12 cellular contexts compared by ENCODE assay signal in genomic region chr10:110396284-110396651, GRCh38.
A peak's percentile ranks its signal among the peaks of the same experiment; 100 is the strongest.
DNase-seq lines count a peak whose midpoint lies in the region; ATAC-seq and TF ChIP-seq lines count a peak whose summit lies in the region.
"Had no signal": no experiment of that assay in that cellular context is flagged by ENCODE, and none has a peak within 500 bp of the region (broad histone marks: within the 10 kb centered on the region; RNA-seq: fewer than 3 reads in every experiment).

No MANE protein-coding gene starts in this region.

- no peak overlapping the region for H3K4ac ChIP-seq in neuronal stem cell (ENCODE audit: low read length)

- DNase-seq in body of pancreas (no peak), neuronal stem cell (ENCODE audit: low spot score) (no peak), middle frontal gyrus (ENCODE audit: extremely low spot score, low spot score) (no peak), erythroblast (lab: John Stamatoyannopoulos, UW) (no peak), KG1 (lab: John Stamatoyannopoulos, UW) (no peak)
- DNase-seq: activated CD8-positive, alpha-beta memory T cell treated with anti-CD3 and anti-CD28 coated beads for 24 hours; gastrocnemius medialis; NCI-H1417; stimulated activated CD4-positive, alpha-beta T cell treated with anti-CD3 and anti-CD28 coated beads, Interleukin-4, amount 100 ng/mL, for 1 hour had no signal

- peak overlapping the region; percentile 69 for H3K27ac ChIP-seq in KMS-11
- peak overlapping the region; percentile 28 to 83 (median 72) for H3K27ac ChIP-seq in body of pancreas
- H3K27ac ChIP-seq in parathyroid adenoma: peak overlapping the region; percentile 30
- H3K27ac ChIP-seq in neuronal stem cell (replicated peaks; ENCODE audit: low read length): no peak overlapping the region
- H3K27ac ChIP-seq: gastrocnemius medialis had no signal

- H3K36me3 ChIP-seq in KMS-11 (ENCODE audit: insufficient read depth) (no peaks in the 10 kb centered on the region), body of pancreas (replicated peaks in 1 of 2; ENCODE audit: insufficient read depth in 1 of 2, low read depth in 2 of 2) (no peaks in the 10 kb centered on the region), parathyroid adenoma (ENCODE audit: control insufficient read depth, insufficient read depth, low read length) (no peaks in the 10 kb centered on the region), neuronal stem cell (replicated peaks in 1 of 2; ENCODE audit: control insufficient read depth in 2 of 2, insufficient read depth in 2 of 2, low read length in 2 of 2) (no peaks in the 10 kb centered on the region)
- H3K36me3 ChIP-seq: gastrocnemius medialis had no signal

- H2AFZ ChIP-seq in KMS-11 (ENCODE audit: low read depth) (no peak overlapping the region), parathyroid adenoma (no peak overlapping the region), neuronal stem cell (ENCODE audit: low read length) (no peak overlapping the region)

- no peak overlapping the region for H2BK120ac ChIP-seq in neuronal stem cell (ENCODE audit: low read depth, low read length)

- H3K79me2 ChIP-seq in KMS-11 (ENCODE audit: insufficient read depth, low read depth) (no peaks in the 10 kb centered on the region), parathyroid adenoma (no peaks in the 10 kb centered on the region)

- ATAC-seq in GM18511 (IDR thresholded peaks at IDR 0.05; ENCODE audit: unreplicated experiment): peak; percentile 5
- ATAC-seq in body of pancreas: no peak

- no peaks in the 10 kb centered on the region for H3K79me1 ChIP-seq in neuronal stem cell (ENCODE audit: low read depth, low read length)

- WGBS in body of pancreas, 2 donors: 95% methylated on average over 1 of the region's 1 CpG
- WGBS in neuronal stem cell (ENCODE audit: extremely low coverage in 2 of 2, insufficient read length in 2 of 2, insufficient replicate concordance in 1 of 2), 2 donors: no CpG with 5 or more reads among the region's 1 CpG

- H3K4me2 ChIP-seq in KMS-11: peak overlapping the region; percentile 56
- H3K4me2 ChIP-seq in parathyroid adenoma (ENCODE audit: low read length): no peak overlapping the region
- no peak overlapping the region for H3K4me2 ChIP-seq in neuronal stem cell (ENCODE audit: insufficient read depth, low read length, poor library complexity, severe bottlenecking)

- no peak overlapping the region for H3K18ac ChIP-seq in neuronal stem cell (ENCODE audit: low read length)

- H3K23ac ChIP-seq in neuronal stem cell (ENCODE audit: low read depth, low read length, poor library complexity): no peak overlapping the region

- intact Hi-C loops in body of pancreas (cut with DNase I): no loop called here

- H3K9ac ChIP-seq in KMS-11 (no peak overlapping the region), parathyroid adenoma (no peak overlapping the region), neuronal stem cell (ENCODE audit: low read depth, low read length, poor library complexity) (no peak overlapping the region)

- H3K9me3 ChIP-seq in body of pancreas (no peaks in the 10 kb centered on the region), parathyroid adenoma (ENCODE audit: control insufficient read depth, low read length) (no peaks in the 10 kb centered on the region), neuronal stem cell (replicated peaks in 1 of 2; ENCODE audit: control insufficient read depth in 2 of 2, insufficient read depth in 1 of 2, low read depth in 1 of 2, low read length in 2 of 2) (no peaks in the 10 kb centered on the region)
- H3K9me3 ChIP-seq: gastrocnemius medialis had no signal

- H3K4me3 ChIP-seq in KMS-11 (IDR thresholded peaks at IDR 0.05; ENCODE audit: insufficient read depth, low read depth, low read length): no peak overlapping the region
- no peak overlapping the region for H3K4me3 ChIP-seq in body of pancreas
- no peak overlapping the region for H3K4me3 ChIP-seq in parathyroid adenoma (ENCODE audit: low read depth, low read length)
- H3K4me3 ChIP-seq in neuronal stem cell (ENCODE audit: low read length in 2 of 2): no peak overlapping the region
- H3K4me3 ChIP-seq: gastrocnemius medialis had no signal

- no peak overlapping the region for H2BK12ac ChIP-seq in neuronal stem cell (ENCODE audit: low read length)

- H2BK15ac ChIP-seq in neuronal stem cell (ENCODE audit: low read length): no peak overlapping the region

- H4K91ac ChIP-seq in neuronal stem cell (ENCODE audit: low read depth, low read length, poor library complexity): no peak overlapping the region

- no peaks in the 10 kb centered on the region for H3K27me3 ChIP-seq in KMS-11 (ENCODE audit: insufficient read depth, low read depth)
- H3K27me3 ChIP-seq in body of pancreas: no peaks in the 10 kb centered on the region
- H3K27me3 ChIP-seq in parathyroid adenoma (ENCODE audit: control insufficient read depth, insufficient read depth, low read length): no peaks in the 10 kb centered on the region
- H3K27me3 ChIP-seq in neuronal stem cell (ENCODE audit: control insufficient read depth in 3 of 3, insufficient read depth in 3 of 3, low read depth in 1 of 3, low read length in 3 of 3): peaks cover 0 to 4% (median 0%) of the 10 kb centered on the region in 3 experiments

- H2BK5ac ChIP-seq in neuronal stem cell (ENCODE audit: low read length): no peak overlapping the region

- no peak overlapping the region for H2AK5ac ChIP-seq in neuronal stem cell (ENCODE audit: low read depth, low read length)

- no peaks in the 10 kb centered on the region for H4K20me1 ChIP-seq in KMS-11 (ENCODE audit: insufficient read depth)

- no peak for TF ChIP-seq POLR2A in body of pancreas (IDR thresholded peaks at IDR 0.05)
- TF ChIP-seq POLR2A in erythroblast (IDR thresholded peaks at IDR 0.05; ENCODE audit: low read length): no peak

- TF ChIP-seq CTCF in KMS-11 (conservative IDR thresholded peaks at IDR 0.05; ENCODE audit: low read depth, low read length): no peak
- no peak for TF ChIP-seq CTCF in body of pancreas (IDR thresholded peaks at IDR 0.05)
- no peak for TF ChIP-seq CTCF in parathyroid adenoma (IDR thresholded peaks at IDR 0.05)

- H3K14ac ChIP-seq in neuronal stem cell (ENCODE audit: low read length): no peak overlapping the region

- H4K8ac ChIP-seq in neuronal stem cell (ENCODE audit: low read depth, low read length): no peak overlapping the region

- peaks cover 96% of the 10 kb centered on the region for H3K4me1 ChIP-seq in KMS-11 (ENCODE audit: low read depth, poor library complexity, severe bottlenecking)
- H3K4me1 ChIP-seq in body of pancreas: peaks cover 39% of the 10 kb centered on the region
- H3K4me1 ChIP-seq in parathyroid adenoma: peaks cover 6% of the 10 kb centered on the region
- peaks cover 2 to 20% of the 10 kb centered on the region in 2 donors for H3K4me1 ChIP-seq in neuronal stem cell (ENCODE audit: control insufficient read depth in 2 of 2, insufficient read depth in 1 of 2, low read depth in 1 of 2, low read length in 2 of 2)
